In the genomic region with DNA sequence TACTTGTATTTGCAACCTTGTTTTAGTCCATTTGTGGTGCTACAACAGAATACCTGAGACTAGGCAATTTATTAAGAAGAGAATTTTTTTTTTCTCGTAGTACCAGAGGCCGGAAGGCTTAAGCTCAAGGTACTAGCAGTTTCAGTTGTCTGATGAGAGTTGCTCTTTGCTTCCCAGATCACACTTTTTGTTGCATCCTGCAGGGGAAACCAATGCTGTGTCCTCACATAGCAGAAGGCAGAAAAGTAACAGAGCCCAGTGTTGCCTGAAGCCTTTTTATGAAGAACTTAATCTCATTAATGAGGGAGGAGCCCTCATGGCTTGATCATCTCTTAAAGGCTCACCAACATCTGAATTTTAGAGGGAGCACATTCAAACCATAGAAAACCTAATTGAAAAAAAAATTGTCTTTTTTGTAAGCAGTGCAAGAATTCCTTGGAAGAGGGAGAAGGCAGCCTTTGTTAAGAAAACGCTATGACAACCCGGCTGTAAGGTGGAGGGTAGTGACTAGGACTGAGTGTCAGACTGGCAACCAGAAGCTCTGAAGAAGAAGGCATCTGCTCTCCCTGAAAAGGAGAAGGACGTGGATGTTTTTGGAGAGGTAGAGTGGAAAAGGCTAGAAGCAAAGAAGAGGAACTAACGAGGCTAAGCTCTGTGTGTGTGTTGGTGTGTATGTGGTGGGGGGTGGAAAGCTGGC, we compare ENCODE assay signal across 20 cellular contexts.
"Had no signal": no experiment of that assay in that cellular context is flagged by ENCODE, and none has a peak within 500 bp of the region (broad histone marks: within the 10 kb centered on the region; RNA-seq: fewer than 3 reads in every experiment).

No MANE protein-coding gene starts in this region.

- ATAC-seq: activated CD8-positive, alpha-beta memory T cell treated with anti-CD3 and anti-CD28 coated beads, Interleukin-2, amount 10 ng/mL, durations not matched to agents 7 days and 5 days; activated T-helper 17 cell treated with anti-CD3 and anti-CD28 coated beads, Interleukin-2, amount 50 U/mL, for 72 hours; effector memory CD8-positive, alpha-beta T cell; naive thymus-derived CD4-positive, alpha-beta T cell; sciatic nerve; stimulated activated memory B cell treated with anti-CD40 and anti-IgM and Interleukin-4, amounts not matched to agents 10 μg/mL and 1 μg/mL and 100 μg/mL, for 72 hours; upper lobe of right lung had no signal

- H3K4me3 ChIP-seq: cardiac muscle cell, testis, upper lobe of right lung had no signal

- H3K27me3 ChIP-seq: cardiac muscle cell, neutrophil, testis, upper lobe of right lung had no signal

- H3K36me3 Mint-ChIP-seq: activated CD8-positive, alpha-beta memory T cell treated with anti-CD3 and anti-CD28 coated beads, Interleukin-2, amount 10 ng/mL, durations not matched to agents 7 days and 5 days; activated naive CD8-positive, alpha-beta T cell treated with anti-CD3 and anti-CD28 coated beads for 36 hours; memory B cell; stimulated activated memory B cell treated with anti-CD40 and anti-IgM and Interleukin-4, amounts not matched to agents 10 μg/mL and 1 μg/mL and 100 μg/mL, for 72 hours had no signal

- H3K27me3 Mint-ChIP-seq: activated CD4-positive, alpha-beta memory T cell treated with anti-CD3 and anti-CD28 coated beads, Interleukin-2, amount 10 ng/mL, durations not matched to agents 7 days and 5 days; activated CD8-positive, alpha-beta memory T cell treated with anti-CD3 and anti-CD28 coated beads, Interleukin-2, amount 10 ng/mL, durations not matched to agents 7 days and 5 days; activated naive CD8-positive, alpha-beta T cell treated with anti-CD3 and anti-CD28 coated beads for 36 hours; activated T-helper 17 cell treated with anti-CD3 and anti-CD28 coated beads, Interleukin-2, amount 50 U/mL, for 72 hours; effector memory CD8-positive, alpha-beta T cell; memory B cell; naive thymus-derived CD4-positive, alpha-beta T cell; stimulated activated memory B cell treated with anti-CD40 and anti-IgM and Interleukin-4, amounts not matched to agents 10 μg/mL and 1 μg/mL and 100 μg/mL, for 72 hours had no signal

- H3K4me1 ChIP-seq: parathyroid adenoma, testis, upper lobe of right lung had no signal

- DNase-seq: activated CD4-positive, alpha-beta memory T cell treated with anti-CD3 and anti-CD28 coated beads, Interleukin-2, amount 10 ng/mL, durations not matched to agents 7 days and 5 days; activated CD4-positive, alpha-beta T cell treated with anti-CD3 and anti-CD28 coated beads for 48 hours; activated CD4-positive, CD25-positive, alpha-beta regulatory T cell; activated CD8-positive, alpha-beta memory T cell treated with anti-CD3 and anti-CD28 coated beads, Interleukin-2, amount 10 ng/mL, durations not matched to agents 7 days and 5 days; activated naive CD4-positive, alpha-beta T cell; activated naive CD8-positive, alpha-beta T cell treated with anti-CD3 and anti-CD28 coated beads for 36 hours; amniotic stem cell; dermis blood vessel endothelial cell; effector memory CD8-positive, alpha-beta T cell; naive thymus-derived CD4-positive, alpha-beta T cell; stimulated activated CD4-positive, alpha-beta T cell treated with anti-CD3 and anti-CD28 coated beads, Interleukin-4, amount 100 ng/mL, for 4 hours; testis; upper lobe of right lung had no signal

- H3K36me3 ChIP-seq: cardiac muscle cell, neutrophil, upper lobe of right lung had no signal

- H3K27ac ChIP-seq: cardiac muscle cell, neutrophil, parathyroid adenoma, testis, upper lobe of right lung had no signal

- H3K9ac ChIP-seq: parathyroid adenoma had no signal

- H3K9me3 ChIP-seq: neutrophil, testis, upper lobe of right lung had no signal

- H2AFZ ChIP-seq: parathyroid adenoma had no signal

- H3K4me3 Mint-ChIP-seq: activated CD4-positive, alpha-beta memory T cell treated with anti-CD3 and anti-CD28 coated beads, Interleukin-2, amount 10 ng/mL, durations not matched to agents 7 days and 5 days; activated CD8-positive, alpha-beta memory T cell treated with anti-CD3 and anti-CD28 coated beads, Interleukin-2, amount 10 ng/mL, durations not matched to agents 7 days and 5 days; activated naive CD8-positive, alpha-beta T cell treated with anti-CD3 and anti-CD28 coated beads for 36 hours; activated T-helper 17 cell treated with anti-CD3 and anti-CD28 coated beads, Interleukin-2, amount 50 U/mL, for 72 hours; effector memory CD8-positive, alpha-beta T cell; memory B cell; naive thymus-derived CD4-positive, alpha-beta T cell; stimulated activated memory B cell treated with anti-CD40 and anti-IgM and Interleukin-4, amounts not matched to agents 10 μg/mL and 1 μg/mL and 100 μg/mL, for 72 hours had no signal

- H3K79me2 ChIP-seq: parathyroid adenoma had no signal

- H3K27ac Mint-ChIP-seq: activated CD4-positive, alpha-beta memory T cell treated with anti-CD3 and anti-CD28 coated beads, Interleukin-2, amount 10 ng/mL, durations not matched to agents 7 days and 5 days; activated CD8-positive, alpha-beta memory T cell treated with anti-CD3 and anti-CD28 coated beads, Interleukin-2, amount 10 ng/mL, durations not matched to agents 7 days and 5 days; activated naive CD8-positive, alpha-beta T cell treated with anti-CD3 and anti-CD28 coated beads for 36 hours; activated T-helper 17 cell treated with anti-CD3 and anti-CD28 coated beads, Interleukin-2, amount 50 U/mL, for 72 hours; effector memory CD8-positive, alpha-beta T cell; memory B cell; naive thymus-derived CD4-positive, alpha-beta T cell; stimulated activated memory B cell treated with anti-CD40 and anti-IgM and Interleukin-4, amounts not matched to agents 10 μg/mL and 1 μg/mL and 100 μg/mL, for 72 hours had no signal

- H3K4me1 Mint-ChIP-seq: activated CD4-positive, alpha-beta memory T cell treated with anti-CD3 and anti-CD28 coated beads, Interleukin-2, amount 10 ng/mL, durations not matched to agents 7 days and 5 days; activated CD8-positive, alpha-beta memory T cell treated with anti-CD3 and anti-CD28 coated beads, Interleukin-2, amount 10 ng/mL, durations not matched to agents 7 days and 5 days; activated naive CD8-positive, alpha-beta T cell treated with anti-CD3 and anti-CD28 coated beads for 36 hours; activated T-helper 17 cell treated with anti-CD3 and anti-CD28 coated beads, Interleukin-2, amount 50 U/mL, for 72 hours; naive thymus-derived CD4-positive, alpha-beta T cell; stimulated activated memory B cell treated with anti-CD40 and anti-IgM and Interleukin-4, amounts not matched to agents 10 μg/mL and 1 μg/mL and 100 μg/mL, for 72 hours had no signal
